8 cellular contexts compared by ENCODE assay signal in genomic region chrX:70289168-70289792, GRCh38.
A peak's percentile ranks its signal among the peaks of the same experiment; 100 is the strongest.
DNase-seq lines count a peak whose midpoint lies in the region; ATAC-seq and TF ChIP-seq lines count a peak whose summit lies in the region.

No MANE protein-coding gene starts in this region.

- H4K20me1 ChIP-seq in OCI-LY3 (ENCODE audit: insufficient read depth, low read length) = no peaks in the 10 kb centered on the region

- no peaks in the 10 kb centered on the region for H3K27me3 ChIP-seq in OCI-LY3 (ENCODE audit: low read depth, low read length)
- no peaks in the 10 kb centered on the region for H3K27me3 ChIP-seq in parathyroid adenoma (ENCODE audit: control insufficient read depth, insufficient read depth, low read length)

- H3K4me1 ChIP-seq in OCI-LY3 (ENCODE audit: low read length) = peaks cover 10% of the 10 kb centered on the region
- H3K4me1 ChIP-seq in parathyroid adenoma = no peaks in the 10 kb centered on the region

- H3K27ac ChIP-seq in OCI-LY3 (ENCODE audit: low read length) = no peak overlapping the region
- peak overlapping the region; percentile 46 for H3K27ac ChIP-seq in epithelial cell of prostate
- peak overlapping the region; percentile 33 for H3K27ac ChIP-seq in parathyroid adenoma

- H3K79me2 ChIP-seq in OCI-LY3 (ENCODE audit: low read length) = peaks cover 20% of the 10 kb centered on the region
- no peaks in the 10 kb centered on the region for H3K79me2 ChIP-seq in parathyroid adenoma

- H3K9me3 ChIP-seq in OCI-LY3 (ENCODE audit: insufficient read depth, low read length) = no peaks in the 10 kb centered on the region
- no peaks in the 10 kb centered on the region for H3K9me3 ChIP-seq in parathyroid adenoma (ENCODE audit: control insufficient read depth, low read length)

- peak overlapping the region; percentile 96 for H3K4me2 ChIP-seq in OCI-LY3 (ENCODE audit: low read length)
- H3K4me2 ChIP-seq in parathyroid adenoma (ENCODE audit: low read length) = peak overlapping the region; percentile 76

- peak; percentile 1 for ATAC-seq in GM18511 (IDR thresholded peaks at IDR 0.05; ENCODE audit: unreplicated experiment)

- H3K9ac ChIP-seq in OCI-LY3 (ENCODE audit: low read length) (peak overlapping the region; percentile 77), parathyroid adenoma (no peak overlapping the region)

- TF ChIP-seq CTCF in OCI-LY3 (IDR thresholded peaks at IDR 0.05; ENCODE audit: low read depth, low read length) = no peak
- TF ChIP-seq CTCF in parathyroid adenoma (IDR thresholded peaks at IDR 0.05) = no peak

- H3K4me3 ChIP-seq in OCI-LY3 (ENCODE audit: low read length) (peak overlapping the region; percentile 88), parathyroid adenoma (ENCODE audit: low read depth, low read length) (peak overlapping the region; percentile 56)

- peak overlapping the region; percentile 84 for H2AFZ ChIP-seq in OCI-LY3 (ENCODE audit: low read depth, low read length)
- H2AFZ ChIP-seq in parathyroid adenoma = peak overlapping the region; percentile 53

- H3K36me3 ChIP-seq in OCI-LY3 (replicated peaks; ENCODE audit: low read depth, low read length) = peaks cover 6% of the 10 kb centered on the region
- no peaks in the 10 kb centered on the region for H3K36me3 ChIP-seq in parathyroid adenoma (ENCODE audit: control insufficient read depth, insufficient read depth, low read length)

- DNase-seq in epithelial cell of prostate (ENCODE audit: low read depth, low spot score) = no peak
- no peak for DNase-seq in NCI-H2171 (lab: John Stamatoyannopoulos, UW)
- DNase-seq in HK-2 (ENCODE audit: unreplicated experiment) = no peak
- no peak for DNase-seq in DMS114 treated with DMSO at 0.1 percent for 48 hours (lab: John Stamatoyannopoulos, UW; ENCODE audit: unreplicated experiment)
- DNase-seq in HuH-7 (ENCODE audit: low spot score) = no peak
